ENCODE assay signal across 8 cellular contexts in the genomic region with DNA sequence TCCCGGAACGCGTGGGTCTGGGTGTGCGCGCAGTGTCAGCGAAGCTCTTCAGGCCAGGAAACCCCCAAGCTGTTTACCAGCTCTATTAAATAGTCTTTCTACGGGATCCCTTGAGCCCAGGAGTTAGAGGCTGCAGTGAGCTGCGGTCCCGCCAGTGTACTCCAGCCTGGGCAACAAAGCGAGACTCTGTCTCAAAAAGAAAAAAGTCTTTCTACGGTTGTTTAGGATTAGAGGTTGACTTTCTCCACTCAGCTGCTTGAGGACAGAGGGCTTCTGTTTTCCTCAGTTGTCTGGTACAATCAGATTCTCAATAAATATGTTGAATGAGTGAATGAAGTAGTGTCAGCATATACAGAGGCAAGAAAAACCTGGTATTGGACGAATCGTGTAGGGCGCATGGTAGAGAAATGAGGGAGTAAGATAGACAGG. TPM values are rescaled to one million over a fixed set of nuclear protein-coding genes. Genes with fewer than 3 reads are reported as not detected.
DNase-seq lines count a peak whose midpoint lies in the region; ATAC-seq and TF ChIP-seq lines count a peak whose summit lies in the region.

No MANE protein-coding gene starts in this region.

- DNase-seq in left ventricle myocardium inferior: no peak
- DNase-seq in Right ventricle myocardium inferior (ENCODE audit: missing footprints): no peak
- no peak for DNase-seq in mammary epithelial cell
- no peak for DNase-seq in NOMO-1 treated with dmso at 0.1 percent for 144 hours (lab: John Stamatoyannopoulos, UW; ENCODE audit: unreplicated experiment)
- no peak for DNase-seq in GOT3 (lab: John Stamatoyannopoulos, UW)
- DNase-seq in NCI-H526 treated with DMSO at 0.1 percent for 48 hours (lab: John Stamatoyannopoulos, UW): no peak
- DNase-seq in caudate nucleus (lab: John Stamatoyannopoulos, UW): no peak

- no peaks in the 10 kb centered on the region for H3K9me3 ChIP-seq in left ventricle myocardium inferior (replicated peaks)
- H3K9me3 ChIP-seq in mammary epithelial cell (replicated peaks; ENCODE audit: insufficient read depth, low read length): no peaks in the 10 kb centered on the region
- no peaks in the 10 kb centered on the region for H3K9me3 ChIP-seq in mononuclear cell (ENCODE audit: low read depth, low read length)

- H2AFZ ChIP-seq in mammary epithelial cell (ENCODE audit: low read depth, low read length): peak overlapping the region; percentile 23

- peaks cover 35% of the 10 kb centered on the region for H3K36me3 ChIP-seq in left ventricle myocardium inferior
- H3K36me3 ChIP-seq in mammary epithelial cell (ENCODE audit: insufficient read depth, low read length): peaks cover 12% of the 10 kb centered on the region

- 19% methylated on average over 5 of the region's 14 CpGs for WGBS in mammary epithelial cell (ENCODE audit: low coverage, missing lambda C conversion rate)

- BruUV-seq in mammary epithelial cell (replicated peaks; lab: Mats Ljungman, UMichigan): no TSS peak

- ATAC-seq in Right ventricle myocardium inferior: no peak

- TF ChIP-seq CTCF in left ventricle myocardium inferior (IDR thresholded peaks at IDR 0.05; ENCODE audit: borderline replicate concordance): no peak
- no peak for TF ChIP-seq CTCF in mammary epithelial cell (conservative IDR thresholded peaks at IDR 0.05 in 1 of 2, IDR thresholded peaks at IDR 0.05 in 1 of 2; ENCODE audit: extremely low read depth in 1 of 2, insufficient read depth in 1 of 2, low read depth in 1 of 2, low read length in 2 of 2)

- H3K27ac ChIP-seq in left ventricle myocardium inferior (replicated peaks): peak overlapping the region; percentile 88
- peak overlapping the region; percentile 62 for H3K27ac ChIP-seq in mammary epithelial cell (ENCODE audit: insufficient read depth, low read depth, low read length)
- H3K27ac ChIP-seq in caudate nucleus (ENCODE audit: low read depth, low read length): no peak overlapping the region

- H3K27me3 ChIP-seq in left ventricle myocardium inferior (ENCODE audit: low read depth): no peaks in the 10 kb centered on the region
- no peaks in the 10 kb centered on the region for H3K27me3 ChIP-seq in mammary epithelial cell (ENCODE audit: insufficient read depth, low read length)
- H3K27me3 ChIP-seq in mononuclear cell (ENCODE audit: insufficient read depth, low read length): no peaks in the 10 kb centered on the region

- in situ Hi-C loops in mammary epithelial cell (cut with MboI; ENCODE audit: low sequenced_read_pairs in 2 of 2): no loop called here

- CTCF ChIA-PET in mammary epithelial cell (lab: Charles Lee; ENCODE audit: low non-redundant PET): no interaction called here

- H3K9ac ChIP-seq in mammary epithelial cell (ENCODE audit: insufficient read depth, low read length): peak overlapping the region; percentile 73

- intact Hi-C loops in left ventricle myocardium inferior (cut with micrococcal nuclease): no loop called here
- intact Hi-C loops in Right ventricle myocardium inferior (cut with DNase I): loop anchor here (10.0 kb wide), 1 partner anchor 107 kb away; the partner anchor contains the start of gene CFL1
- intact Hi-C loops in mammary epithelial cell (cut with micrococcal nuclease): no loop called here

- peak overlapping the region; percentile 92 for H3K4me2 ChIP-seq in mammary epithelial cell (ENCODE audit: insufficient read depth, low read depth, low read length)

- H3K4me1 ChIP-seq in left ventricle myocardium inferior (peaks cover 38% of the 10 kb centered on the region), mammary epithelial cell (ENCODE audit: insufficient read depth, low read length) (peaks cover 10% of the 10 kb centered on the region), mononuclear cell (ENCODE audit: insufficient read depth, low read length) (peaks cover 41% of the 10 kb centered on the region)

- no peaks in the 10 kb centered on the region for H4K20me1 ChIP-seq in mammary epithelial cell (ENCODE audit: insufficient read depth, low read length)

- peak overlapping the region; percentile 84 for H3K4me3 ChIP-seq in left ventricle myocardium inferior
- H3K4me3 ChIP-seq in mammary epithelial cell (replicated peaks in 1 of 3; ENCODE audit: insufficient read depth in 1 of 3, low read depth in 2 of 3, low read length in 3 of 3): peak overlapping the region; percentile 58 to 98 (median 65)
- H3K4me3 ChIP-seq in mononuclear cell (ENCODE audit: low read length): peak overlapping the region; percentile 98

- dilution Hi-C loops in mammary epithelial cell (cut with HindIII; ENCODE audit: low sequenced_read_pairs): no loop called here

- H3K79me2 ChIP-seq in mammary epithelial cell (ENCODE audit: insufficient read depth, low read length): peaks cover 43% of the 10 kb centered on the region

RNA-seq across cellular contexts. Expression of gene SART1, which starts 0.6 kb away (rescaled TPM):
- total RNA-seq in left ventricle myocardium inferior: 30.7 TPM
- 29.9 TPM for total RNA-seq in Right ventricle myocardium inferior
- 10 to 100 TPM; 16.5 to 50.7 TPM for total RNA-seq in mammary epithelial cell
- 18.4 TPM for polyA plus RNA-seq in mammary epithelial cell
- polyA minus RNA-seq in mammary epithelial cell: 31.7 TPM
- 41.6 TPM for total RNA-seq in mononuclear cell

RNA-seq across cellular contexts. Expression of gene TSGA10IP, which starts 16.9 kb away (rescaled TPM):
- total RNA-seq in left ventricle myocardium inferior (not detected), Right ventricle myocardium inferior (not detected), mammary epithelial cell (not detected), mononuclear cell (0.10 TPM)
- polyA plus RNA-seq in mammary epithelial cell: not detected
- not detected for polyA minus RNA-seq in mammary epithelial cell

RNA-seq across cellular contexts. Expression of gene EIF1AD, which starts 39.8 kb away (rescaled TPM):
- total RNA-seq in left ventricle myocardium inferior: 19.7 TPM
- total RNA-seq in Right ventricle myocardium inferior: 18.0 TPM
- 10 to 100 TPM; 26.8 to 36.9 TPM for total RNA-seq in mammary epithelial cell
- polyA plus RNA-seq in mammary epithelial cell: 40.5 TPM
- polyA minus RNA-seq in mammary epithelial cell: 74.5 TPM
- total RNA-seq in mononuclear cell: 83.2 TPM

RNA-seq across cellular contexts. Expression of gene BANF1, which starts 40.2 kb away (rescaled TPM):
- 215 TPM for total RNA-seq in left ventricle myocardium inferior
- total RNA-seq in Right ventricle myocardium inferior: 248 TPM
- 100 to 1,000 TPM in 1 of 2 donors, 10 to 100 TPM in 1; 22.8 to 174 TPM for total RNA-seq in mammary epithelial cell
- polyA plus RNA-seq in mammary epithelial cell: 155 TPM
- 111 TPM for polyA minus RNA-seq in mammary epithelial cell
- 7.6 TPM for total RNA-seq in mononuclear cell

RNA-seq across cellular contexts. Expression of gene DRAP1, which starts 42.9 kb away (rescaled TPM):
- total RNA-seq in left ventricle myocardium inferior (94.7 TPM), Right ventricle myocardium inferior (110 TPM), mammary epithelial cell (100 to 1,000 TPM; 121 to 396 TPM), mononuclear cell (65.6 TPM)
- 262 TPM for polyA plus RNA-seq in mammary epithelial cell
- 99.5 TPM for polyA minus RNA-seq in mammary epithelial cell
